Comparison of ENCODE assay signal across 8 cellular contexts in genomic region chr17:74872313-74873035, GRCh38. TPM values are rescaled to one million over a fixed set of nuclear protein-coding genes. Genes with fewer than 3 reads are reported as not detected.
DNase-seq lines count a peak whose midpoint lies in the region; ATAC-seq and TF ChIP-seq lines count a peak whose summit lies in the region.

Gene FDXR, minus strand, starts transcription at chr17:74872994. Its CDS starts 50 bp downstream, at chr17:74872944.

- H3K9me3 Mint-ChIP-seq in CD14-positive monocyte (no peaks in the 10 kb centered on the region), brain (peaks cover 0 to 3% (median 0%) of the 10 kb centered on the region in 5 experiments)

- H2BK15ac ChIP-seq in mesendoderm (replicated peaks; ENCODE audit: low read depth) = no peak within 1 kb of the TSS

- H3K27me3 Mint-ChIP-seq in CD14-positive monocyte (ENCODE audit: low read depth in 3 of 3) (peaks cover under 1 to 19% (median 5%) of the 10 kb centered on the region in 3 donors), brain (peaks cover 16% of the 10 kb centered on the region)

- H3K18ac ChIP-seq in mesendoderm (ENCODE audit: low read length) = peak within 1 kb of the TSS; percentile 57

- no peak for TF ChIP-seq CTCF in CD14-positive monocyte (IDR thresholded peaks at IDR 0.05)
- TF ChIP-seq CTCF in brain (conservative IDR thresholded peaks at IDR 0.05) = no peak

- no peaks in the 10 kb centered on the region for H3K79me1 ChIP-seq in mesendoderm (ENCODE audit: low read length)

- H3K27me3 ChIP-seq in HUES48 (ENCODE audit: control insufficient read depth, insufficient read depth, low read length) = no peaks in the 10 kb centered on the region; the same call in 1 of the 2 replicates
- no peaks in the 10 kb centered on the region for H3K27me3 ChIP-seq in mesendoderm (ENCODE audit: insufficient read depth, low read length, poor library complexity)

- H2AK5ac ChIP-seq in mesendoderm (ENCODE audit: low read length) = peak within 1 kb of the TSS; percentile 2

- H3K56ac ChIP-seq in mesendoderm (ENCODE audit: low read length) = peak within 1 kb of the TSS; percentile 99

- no peaks in the 10 kb centered on the region for H3K79me2 ChIP-seq in mesendoderm (ENCODE audit: control insufficient read depth, insufficient read depth, low read length)

- peak within 1 kb of the TSS; percentile 84 for H3K9ac ChIP-seq in HUES48 (ENCODE audit: low read depth, low read length)
- peak within 1 kb of the TSS; percentile 96 for H3K9ac ChIP-seq in mesendoderm (ENCODE audit: low read length)

- H4K8ac ChIP-seq in mesendoderm (ENCODE audit: low read depth, low read length) = no peak within 1 kb of the TSS

- no peak within 1 kb of the TSS for H3K23ac ChIP-seq in mesendoderm (ENCODE audit: low read length)

- no peak within 1 kb of the TSS for H3K4ac ChIP-seq in mesendoderm (ENCODE audit: low read depth, low read length)

- H3K4me3 Mint-ChIP-seq in CD14-positive monocyte = peak within 1 kb of the TSS; percentile 82 to 95
- H3K4me3 Mint-ChIP-seq in brain = peak within 1 kb of the TSS; percentile 91 to 96 (median 94)

- ATAC-seq in GM19395 (IDR thresholded peaks at IDR 0.05; ENCODE audit: unreplicated experiment) = peak; percentile 64

- intact Hi-C loops in CD14-positive monocyte (cut with micrococcal nuclease) = loop anchor here in 1 of 2 donors (10.0 kb wide), 1 partner anchor 792 kb away; the partner anchor contains the start of genes RECQL5 and SAP30BP

- H3K27ac ChIP-seq in HUES48 (ENCODE audit: low read depth, low read length) (peak within 1 kb of the TSS; percentile 92), mesendoderm (ENCODE audit: low read depth, low read length) (peak within 1 kb of the TSS; percentile 79)

- DNase-seq in CD14-positive monocyte (ENCODE audit: low spot score) (no peak), mesendoderm (no peak), ecto neural progenitor cell (ENCODE audit: low spot score) (no peak), NCI-H128 (lab: John Stamatoyannopoulos, UW; ENCODE audit: unreplicated experiment) (no peak)
- DNase-seq in stimulated activated CD4-positive, alpha-beta T cell treated with anti-CD3 and anti-CD28 coated beads, Interleukin-4, amount 100 ng/mL, for 1 hour = no peak

- peak within 1 kb of the TSS; percentile 81 for H3K4me3 ChIP-seq in HUES48 (ENCODE audit: low read depth, low read length)
- H3K4me3 ChIP-seq in mesendoderm (ENCODE audit: low read length) = peak within 1 kb of the TSS; percentile 73

- H3K4me2 ChIP-seq in mesendoderm (ENCODE audit: low read length) = peak within 1 kb of the TSS; percentile 100

- H3K4me1 ChIP-seq in HUES48 (ENCODE audit: control insufficient read depth, insufficient read depth, low read length) (peaks cover 14% of the 10 kb centered on the region; the same call in 1 of the 2 replicates), mesendoderm (ENCODE audit: control insufficient read depth, low read depth, low read length) (peaks cover 5% of the 10 kb centered on the region)

- H3K4me1 Mint-ChIP-seq in CD14-positive monocyte (peaks cover 18% of the 10 kb centered on the region), brain (peaks cover 29% of the 10 kb centered on the region)

- no peak within 1 kb of the TSS for H4K5ac ChIP-seq in mesendoderm (ENCODE audit: low read length)

- H3K36me3 ChIP-seq in HUES48 (ENCODE audit: control insufficient read depth, insufficient read depth, low read length) (peaks cover 6% of the 10 kb centered on the region; the same call in 1 of the 2 replicates), mesendoderm (ENCODE audit: control insufficient read depth, insufficient read depth, low read length) (no peaks in the 10 kb centered on the region)

- no CpG with 5 or more reads among the region's 38 CpGs for WGBS in mesendoderm (ENCODE audit: extremely low coverage, insufficient coverage, low lambda C conversion rate)

- peak within 1 kb of the TSS; percentile 86 for H2BK5ac ChIP-seq in mesendoderm (ENCODE audit: low read length)

- no peak within 1 kb of the TSS for H2BK120ac ChIP-seq in mesendoderm (ENCODE audit: low read depth, low read length)

- H3K9me3 ChIP-seq in HUES48 (ENCODE audit: control insufficient read depth, insufficient read depth, low read length) = no peaks in the 10 kb centered on the region

- H3K36me3 Mint-ChIP-seq in CD14-positive monocyte (peaks cover 8 to 9% of the 10 kb centered on the region in 2 donors), brain (peaks cover 15% of the 10 kb centered on the region)

- peak within 1 kb of the TSS; percentile 86 to 98 (median 93) for H3K27ac Mint-ChIP-seq in CD14-positive monocyte
- peak within 1 kb of the TSS; percentile 82 to 98 (median 95) for H3K27ac Mint-ChIP-seq in brain

RNA-seq across cellular contexts. Expression of gene FDXR, which starts in this region (rescaled TPM):
- polyA plus RNA-seq in CD14-positive monocyte = 1 to 10 TPM; 6.2 to 7.3 TPM
- polyA plus RNA-seq in brain (ENCODE audit: insufficient read depth, low read depth, low replicate concordance) = 16.7 TPM
- polyA plus RNA-seq in mesendoderm (2013, experiment 1 of 2) = 6.1 TPM
- polyA plus RNA-seq in mesendoderm (2013, experiment 2 of 2) = 6.1 TPM
